ENCODE assay signal across 8 cellular contexts in the genomic region with DNA sequence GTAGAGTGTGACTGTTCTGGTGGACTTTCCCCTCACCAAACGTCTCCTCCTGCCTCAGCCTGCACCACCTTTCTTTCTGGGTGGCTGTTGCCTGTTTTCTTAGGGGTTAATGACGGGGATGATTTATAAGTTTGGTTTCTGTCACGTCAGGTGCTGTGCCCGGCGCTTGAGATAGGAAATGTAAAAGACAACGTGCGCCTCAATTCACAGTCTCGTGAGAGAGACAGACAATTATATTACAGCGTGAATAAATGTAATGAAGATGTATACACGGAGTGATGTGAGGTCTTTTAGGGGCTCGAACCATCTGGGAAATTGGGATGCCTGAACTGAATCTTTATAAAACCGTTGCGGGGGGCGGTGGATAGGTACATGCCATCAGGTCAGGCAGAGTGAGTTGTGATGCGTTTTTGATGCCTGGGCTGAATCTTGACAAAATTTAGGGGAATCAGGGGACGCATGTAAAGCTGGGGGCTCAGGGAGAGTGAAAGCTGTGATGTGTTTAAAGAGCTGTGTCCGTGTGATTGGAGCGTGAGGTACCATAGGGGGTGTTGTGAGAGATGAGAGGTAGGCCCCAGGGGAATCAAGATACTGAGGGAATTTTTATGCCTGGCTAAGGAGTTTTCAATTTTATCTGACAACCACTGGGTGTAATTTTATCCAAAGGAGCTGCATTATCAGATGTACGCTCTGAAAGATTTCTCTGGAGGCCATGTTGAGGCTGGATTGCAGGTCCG. TPM values are rescaled to one million over a fixed set of nuclear protein-coding genes. Genes with fewer than 3 reads are reported as not detected.
DNase-seq lines count a peak whose midpoint lies in the region; ATAC-seq and TF ChIP-seq lines count a peak whose summit lies in the region.

No MANE protein-coding gene starts in this region.

- intact Hi-C loops in mucosa of descending colon (cut with DNase I, micrococcal nuclease) = no loop called here

- TF ChIP-seq CTCF in choroid plexus epithelial cell (conservative IDR thresholded peaks at IDR 0.05; ENCODE audit: low read depth, low read length) = no peak
- no peak for TF ChIP-seq CTCF in mucosa of descending colon (IDR thresholded peaks at IDR 0.05)

- DNase-seq in stimulated activated CD4-positive, alpha-beta T cell treated with anti-CD3 and anti-CD28 coated beads, Interleukin-12 subunit alpha, Interleukin-12 subunit beta, amount 100 ng/mL, for 48 hours (ENCODE audit: low read depth in 2 of 3, low spot score in 1 of 3) = peak in 2 of 3 donors; percentile 0 to 7
- DNase-seq in stimulated activated CD4-positive, alpha-beta T cell treated with anti-CD3 and anti-CD28 coated beads, Interleukin-15, amount 100 ng/mL, for 24 hours = no peak
- DNase-seq in NCI-H526 treated with DMSO at 0.1 percent for 48 hours (lab: John Stamatoyannopoulos, UW) = peak; percentile 67
- DNase-seq in choroid plexus epithelial cell (ENCODE audit: low read depth) = peak; percentile 45
- peak in 1 of 3 donors; percentile 30 for DNase-seq in mucosa of descending colon

- H3K36me3 ChIP-seq in mucosa of descending colon (ENCODE audit: low read depth) = no peaks in the 10 kb centered on the region

- ATAC-seq in mucosa of descending colon (no peak), GM21526 (IDR thresholded peaks at IDR 0.05; ENCODE audit: low FRiP score, unreplicated experiment) (no peak), GM18870 (IDR thresholded peaks at IDR 0.05; ENCODE audit: unreplicated experiment) (no peak), GM18867 (IDR thresholded peaks at IDR 0.05; ENCODE audit: unreplicated experiment) (no peak)

- H3K9me3 ChIP-seq in mucosa of descending colon = no peaks in the 10 kb centered on the region

- H3K4me3 ChIP-seq in choroid plexus epithelial cell (ENCODE audit: low read depth, low read length) (peak overlapping the region; percentile 94), mucosa of descending colon (peak overlapping the region; percentile 76)

- H3K4me1 ChIP-seq in mucosa of descending colon (ENCODE audit: low read depth) = peaks cover 8% of the 10 kb centered on the region

RNA-seq across cellular contexts. Expression of a gene that starts 0.8 kb away (rescaled TPM):
- 10 to 100 TPM; 30.1 to 37.4 (median 33.5) TPM for total RNA-seq in mucosa of descending colon

RNA-seq across cellular contexts. Expression of a gene that starts 42.8 kb away (rescaled TPM):
- total RNA-seq in mucosa of descending colon = 10 to 100 TPM in 1 of 3 donors, 1 to 10 TPM in 2; 2.2 to 13.1 (median 4.2) TPM

RNA-seq across cellular contexts. Expression of a gene that starts 46.2 kb away (rescaled TPM):
- 10 to 100 TPM; 62.0 to 87.0 (median 70.6) TPM for total RNA-seq in mucosa of descending colon
